Comparison of ENCODE assay signal across 11 cellular contexts in the genomic region with DNA sequence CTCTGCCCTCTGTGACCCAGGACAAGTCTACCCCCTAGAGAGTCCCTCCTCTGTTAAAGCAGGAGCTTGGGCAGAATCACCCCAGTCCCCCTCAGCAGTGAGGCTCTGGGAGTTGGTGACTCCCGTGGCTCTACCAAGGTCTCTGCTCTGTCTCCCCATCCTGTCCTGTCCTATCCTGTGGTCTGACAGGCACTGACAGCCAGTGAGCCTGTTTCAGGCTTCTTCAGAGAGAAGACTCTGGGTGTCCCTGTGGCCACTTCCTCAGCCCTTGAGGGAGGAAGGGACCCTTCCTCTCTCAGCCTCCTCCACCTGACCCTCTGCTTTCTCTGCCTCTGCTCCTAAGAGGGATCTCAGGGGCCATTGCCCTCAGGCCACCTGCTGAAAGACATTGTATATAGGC.
DNase-seq lines count a peak whose midpoint lies in the region; ATAC-seq and TF ChIP-seq lines count a peak whose summit lies in the region.
"Had no signal": no experiment of that assay in that cellular context is flagged by ENCODE, and none has a peak within 500 bp of the region (broad histone marks: within the 10 kb centered on the region; RNA-seq: fewer than 3 reads in every experiment).

No MANE protein-coding gene starts in this region.

- no peak overlapping the region for H3K27ac Mint-ChIP-seq in CD4-positive, alpha-beta T cell

- H3K4me1 Mint-ChIP-seq in CD4-positive, alpha-beta T cell (ENCODE audit: low read depth), result no peaks in the 10 kb centered on the region

- no peaks in the 10 kb centered on the region for H3K9me3 ChIP-seq in mesodermal cell (ENCODE audit: control insufficient read depth, low read length)
- H3K9me3 ChIP-seq in CD4-positive, alpha-beta T cell (ENCODE audit: control insufficient read depth, low read length), result no peaks in the 10 kb centered on the region

- POLR2A ChIA-PET in CD4-positive, alpha-beta T cell (lab: Charles Lee), result no interaction called here

- CTCF ChIA-PET in CD4-positive, alpha-beta T cell (lab: Charles Lee), result no interaction called here

- DNase-seq in KG1 (lab: John Stamatoyannopoulos, UW) (peak; percentile 81), HK-2 (ENCODE audit: unreplicated experiment) (no peak), activated gamma-delta T cell treated with Interleukin-2 at 50 U/mL for 16 hours (no peak), cerebellar cortex (ENCODE audit: low spot score) (no peak)
- no peak for DNase-seq in CD4-positive, alpha-beta T cell
- DNase-seq: brain microvascular endothelial cell, kidney glomerular epithelial cell, NCI-H2171 treated with DMSO at 0.1 percent for 48 hours had no signal

- H3K27me3 Mint-ChIP-seq in CD4-positive, alpha-beta T cell, result peaks cover 46% of the 10 kb centered on the region

- no peaks in the 10 kb centered on the region for H3K36me3 ChIP-seq in mesodermal cell (ENCODE audit: control insufficient read depth, insufficient read depth, low read length)
- H3K36me3 ChIP-seq: brain microvascular endothelial cell had no signal

- H3K4me3 Mint-ChIP-seq in CD4-positive, alpha-beta T cell, result no peak overlapping the region

- peak overlapping the region; percentile 18 for H3K27ac ChIP-seq in mesodermal cell (ENCODE audit: low read depth, low read length, severe bottlenecking)
- H3K27ac ChIP-seq in CD4-positive, alpha-beta T cell (ENCODE audit: low read depth, low read length), result no peak overlapping the region
- H3K27ac ChIP-seq: brain microvascular endothelial cell had no signal

- H3K4me3 ChIP-seq in mesodermal cell (ENCODE audit: extremely low read depth, insufficient read depth, low read length, poor library complexity, severe bottlenecking), result no peak overlapping the region

- H3K9me3 Mint-ChIP-seq in CD4-positive, alpha-beta T cell, result no peaks in the 10 kb centered on the region

- H3K4me1 ChIP-seq in mesodermal cell (ENCODE audit: control insufficient read depth, insufficient read depth, low read length, poor library complexity, severe bottlenecking), result peaks cover 22% of the 10 kb centered on the region

- TF ChIP-seq CTCF in CD4-positive, alpha-beta T cell (IDR thresholded peaks at IDR 0.05), result no peak

- H3K36me3 Mint-ChIP-seq in CD4-positive, alpha-beta T cell (ENCODE audit: low read depth), result no peaks in the 10 kb centered on the region

- ATAC-seq in GM19023 (IDR thresholded peaks at IDR 0.05; ENCODE audit: unreplicated experiment), result peak; percentile 18
- peak; percentile 24 for ATAC-seq in GM21786 (IDR thresholded peaks at IDR 0.05; ENCODE audit: unreplicated experiment)
- ATAC-seq in CD4-positive, alpha-beta T cell (ENCODE audit: poor library complexity), result no peak

- 67 to 80% methylated on average over 1 of the region's 1 CpG for WGBS in mesodermal cell (ENCODE audit: insufficient coverage in 2 of 2), 2 experiments

- peaks cover 9% of the 10 kb centered on the region for H3K27me3 ChIP-seq in CD4-positive, alpha-beta T cell (ENCODE audit: control insufficient read depth, insufficient read depth, low read length)
- H3K27me3 ChIP-seq: brain microvascular endothelial cell had no signal

- intact Hi-C loops in CD4-positive, alpha-beta T cell (cut with DNase I, micrococcal nuclease), result no loop called here
